ENCODE assay signal across 9 cellular contexts in genomic region chr2:236166157-236166780, GRCh38. TPM values are rescaled to one million over a fixed set of nuclear protein-coding genes. Genes with fewer than 3 reads are reported as not detected.
DNase-seq lines count a peak whose midpoint lies in the region; ATAC-seq and TF ChIP-seq lines count a peak whose summit lies in the region.
"Had no signal": no experiment of that assay in that cellular context is flagged by ENCODE, and none has a peak within 500 bp of the region (broad histone marks: within the 10 kb centered on the region; RNA-seq: fewer than 3 reads in every experiment).

No MANE protein-coding gene starts in this region.

- peaks cover 36% of the 10 kb centered on the region for H3K4me1 Mint-ChIP-seq in endothelial cell (ENCODE audit: unreplicated experiment)

- H3K27ac ChIP-seq in BLaER1 treated with 17β-estradiol and CSF1 and Interleukin-3, amounts not matched to agents 10 nM and 100 nM: no peak overlapping the region
- no peak overlapping the region for H3K27ac ChIP-seq in neuronal stem cell (replicated peaks; ENCODE audit: low read length)

- ATAC-seq in GM21360 (IDR thresholded peaks at IDR 0.05; ENCODE audit: unreplicated experiment) (no peak), sciatic nerve (no peak)
- ATAC-seq: GM12878 had no signal

- H4K8ac ChIP-seq in neuronal stem cell (ENCODE audit: low read depth, low read length): no peak overlapping the region

- peaks cover 44 to 59% (median 52%) of the 10 kb centered on the region in 10 experiments for H3K4me1 ChIP-seq in BLaER1 treated with 17β-estradiol and CSF1 and Interleukin-3, amounts not matched to agents 10 nM and 100 nM
- peaks cover 11 to 43% of the 10 kb centered on the region in 2 donors for H3K4me1 ChIP-seq in neuronal stem cell (ENCODE audit: control insufficient read depth in 2 of 2, insufficient read depth in 1 of 2, low read depth in 1 of 2, low read length in 2 of 2)

- no CpG with 5 or more reads among the region's 41 CpGs for WGBS in neuronal stem cell (ENCODE audit: extremely low coverage in 2 of 2, insufficient read length in 2 of 2, insufficient replicate concordance in 1 of 2), 2 donors

- H2BK15ac ChIP-seq in neuronal stem cell (ENCODE audit: low read length): no peak overlapping the region

- no peak for TF ChIP-seq CTCF in endothelial cell (IDR thresholded peaks at IDR 0.05; ENCODE audit: unreplicated experiment)

- peaks cover 0 to 100% (median 96%) of the 10 kb centered on the region in 11 experiments; a peak in 19 of 22 replicates for H4K20me1 ChIP-seq in BLaER1 treated with 17β-estradiol and CSF1 and Interleukin-3, amounts not matched to agents 10 nM and 100 nM

- H2AK5ac ChIP-seq in neuronal stem cell (ENCODE audit: low read depth, low read length): peak overlapping the region; percentile 2

- no peak overlapping the region for H2BK12ac ChIP-seq in neuronal stem cell (ENCODE audit: low read length)

- H3K79me1 ChIP-seq in neuronal stem cell (ENCODE audit: low read depth, low read length): peaks cover 2% of the 10 kb centered on the region

- H3K36me3 Mint-ChIP-seq in endothelial cell (ENCODE audit: low read depth, unreplicated experiment): peaks cover 7% of the 10 kb centered on the region

- H3K27me3 Mint-ChIP-seq in endothelial cell (ENCODE audit: unreplicated experiment): peaks cover 46% of the 10 kb centered on the region

- no peak overlapping the region for H3K9ac ChIP-seq in BLaER1 treated with 17β-estradiol and CSF1 and Interleukin-3, amounts not matched to agents 10 nM and 100 nM
- no peak overlapping the region for H3K9ac ChIP-seq in neuronal stem cell (ENCODE audit: low read depth, low read length, poor library complexity)

- H3K4ac ChIP-seq in neuronal stem cell (ENCODE audit: low read length): no peak overlapping the region

- no peak overlapping the region for H2AFZ ChIP-seq in neuronal stem cell (ENCODE audit: low read length)

- H3K4me3 ChIP-seq in BLaER1 treated with 17β-estradiol and CSF1 and Interleukin-3, amounts not matched to agents 10 nM and 100 nM: peak overlapping the region; percentile 50 to 69 (median 55); a peak in 15 of 20 replicates
- H3K4me3 ChIP-seq in neuronal stem cell (ENCODE audit: low read length in 2 of 2): peak overlapping the region in 1 of 2 donors; percentile 95
- H3K4me3 ChIP-seq: GM12878 had no signal

- H3K36me3 ChIP-seq in BLaER1 treated with 17β-estradiol and CSF1 and Interleukin-3, amounts not matched to agents 10 nM and 100 nM: no peaks in the 10 kb centered on the region
- H3K36me3 ChIP-seq in neuronal stem cell (replicated peaks in 1 of 2; ENCODE audit: control insufficient read depth in 2 of 2, insufficient read depth in 2 of 2, low read length in 2 of 2): peaks cover 0 to 58% of the 10 kb centered on the region in 2 donors

- DNase-seq in HuH-7.5 (ENCODE audit: low spot score) (peak; percentile 40), endothelial cell (ENCODE audit: low spot score) (no peak), neuronal stem cell (ENCODE audit: low spot score) (peak; percentile 23), GM19238 (ENCODE audit: insufficient read length, low spot score) (no peak), sciatic nerve (ENCODE audit: low spot score) (no peak)
- DNase-seq in activated CD4-positive, CD25-positive, alpha-beta regulatory T cell (lab: John Stamatoyannopoulos, UW): no peak

- H2BK120ac ChIP-seq in neuronal stem cell (ENCODE audit: low read depth, low read length): no peak overlapping the region

- H3K27me3 ChIP-seq in BLaER1 treated with 17β-estradiol and CSF1 and Interleukin-3, amounts not matched to agents 10 nM and 100 nM: peaks cover 100% of the 10 kb centered on the region in 11 experiments
- H3K27me3 ChIP-seq in neuronal stem cell (ENCODE audit: control insufficient read depth in 3 of 3, insufficient read depth in 3 of 3, low read depth in 1 of 3, low read length in 3 of 3): peaks cover 0 to 100% (median 74%) of the 10 kb centered on the region in 3 experiments

- H3K14ac ChIP-seq in neuronal stem cell (ENCODE audit: low read length): no peak overlapping the region

- H3K9me3 Mint-ChIP-seq in endothelial cell (ENCODE audit: unreplicated experiment): no peaks in the 10 kb centered on the region

- H3K23ac ChIP-seq in neuronal stem cell (ENCODE audit: low read depth, low read length, poor library complexity): peak overlapping the region; percentile 81

- H3K4me2 ChIP-seq in BLaER1 treated with 17β-estradiol and CSF1 and Interleukin-3, amounts not matched to agents 10 nM and 100 nM: peak overlapping the region; percentile 86 to 98 (median 95)
- peak overlapping the region; percentile 97 for H3K4me2 ChIP-seq in neuronal stem cell (ENCODE audit: insufficient read depth, low read length, poor library complexity, severe bottlenecking)

- H3K9me3 ChIP-seq in BLaER1 treated with 17β-estradiol and CSF1 and Interleukin-3, amounts not matched to agents 10 nM and 100 nM (replicated peaks in 1 of 11): peaks cover 5 to 26% (median 14%) of the 10 kb centered on the region in 11 experiments; a peak in 18 of 22 replicates
- H3K9me3 ChIP-seq in neuronal stem cell (replicated peaks in 1 of 2; ENCODE audit: control insufficient read depth in 2 of 2, insufficient read depth in 1 of 2, low read depth in 1 of 2, low read length in 2 of 2): no peaks in the 10 kb centered on the region

- intact Hi-C loops in sciatic nerve (cut with DNase I): loop anchor here (10.0 kb wide), 1 partner anchor 391 kb away; no protein-coding TSS in a partner anchor

- no peak overlapping the region for H4K91ac ChIP-seq in neuronal stem cell (ENCODE audit: low read depth, low read length, poor library complexity)

- H3K4me3 Mint-ChIP-seq in endothelial cell (ENCODE audit: unreplicated experiment): peak overlapping the region; percentile 88

- H2BK5ac ChIP-seq in neuronal stem cell (ENCODE audit: low read length): peak overlapping the region; percentile 3

- peak overlapping the region; percentile 72 for H3K18ac ChIP-seq in neuronal stem cell (ENCODE audit: low read length)

- no peak overlapping the region for H3K27ac Mint-ChIP-seq in endothelial cell (ENCODE audit: unreplicated experiment)

RNA-seq across cellular contexts. Expression of gene GBX2, which starts 1.9 kb away (rescaled TPM):
- 3.5 TPM for total RNA-seq in endothelial cell (ENCODE audit: unreplicated experiment)
- 0.24 TPM for polyA plus RNA-seq in neuronal stem cell (2013, experiment 1 of 2)
- 0.37 TPM for polyA plus RNA-seq in neuronal stem cell (2013, experiment 2 of 2)
- not detected for total RNA-seq in sciatic nerve
- total RNA-seq: GM12878 had no signal
- polyA plus RNA-seq: GM12878 had no signal

Comparison
In these comparisons a context has a peak if more than half of its experiments do, and no peak if none do; other contexts are left out.
1. DNase-seq: peak in HuH-7.5 (single experiment) and neuronal stem cell (single experiment); none in endothelial cell (single experiment), GM19238 (single experiment), sciatic nerve (single experiment) and activated CD4-positive, CD25-positive, alpha-beta regulatory T cell (0 of 4).